ENCODE assay signal across 8 cellular contexts in genomic region chr10:100829103-100829870, GRCh38.
DNase-seq lines count a peak whose midpoint lies in the region; TF ChIP-seq lines count a peak whose summit lies in the region.

No MANE protein-coding gene starts in this region.

- in situ Hi-C loops in ACHN (cut with HindIII; ENCODE audit: low pct_ligation_motif_present, low pct_unique_long_range_greater_than_20kb, low sequenced_read_pairs), result no loop called here

- H3K27me3 ChIP-seq in NT2/D1 (ENCODE audit: insufficient read depth, insufficient read length) (peaks cover 96% of the 10 kb centered on the region), fibroblast of lung (ENCODE audit: control insufficient read depth, insufficient read depth, low read length) (peaks cover 67% of the 10 kb centered on the region), prostate gland (replicated peaks; ENCODE audit: insufficient read depth) (peaks cover 34% of the 10 kb centered on the region)

- H3K4me1 ChIP-seq in NT2/D1 (ENCODE audit: insufficient read depth, insufficient read length), result peaks cover 5% of the 10 kb centered on the region
- H3K4me1 ChIP-seq in fibroblast of lung (ENCODE audit: control insufficient read depth, extremely low read depth, insufficient read depth, low read length), result no peaks in the 10 kb centered on the region
- peaks cover 20% of the 10 kb centered on the region for H3K4me1 ChIP-seq in prostate gland (replicated peaks)

- H3K36me3 Mint-ChIP-seq in Calu3 (ENCODE audit: insufficient read depth, unreplicated experiment), result peaks cover 8% of the 10 kb centered on the region

- no TSS peak for BruUV-seq in Calu3 (replicated peaks; lab: Mats Ljungman, UMichigan)

- peak overlapping the region; percentile 70 for H3K9ac ChIP-seq in NT2/D1 (ENCODE audit: insufficient read length, low read depth)
- H3K9ac ChIP-seq in fibroblast of lung (ENCODE audit: insufficient read depth, low read length), result no peak overlapping the region

- no peak for TF ChIP-seq POLR2A in prostate gland (IDR thresholded peaks at IDR 0.05)

- H3K9me3 ChIP-seq in NT2/D1 (ENCODE audit: insufficient read depth, low read length), result no peaks in the 10 kb centered on the region
- H3K9me3 ChIP-seq in fibroblast of lung (ENCODE audit: control insufficient read depth, insufficient read depth, low read depth, low read length), result no peaks in the 10 kb centered on the region
- no peaks in the 10 kb centered on the region for H3K9me3 ChIP-seq in prostate gland

- TF ChIP-seq CTCF in Calu3 (IDR thresholded peaks at IDR 0.05; ENCODE audit: unreplicated experiment) (no peak), fibroblast of lung (conservative IDR thresholded peaks at IDR 0.05 in 1 of 2, IDR thresholded peaks at IDR 0.05 in 1 of 2; ENCODE audit: low read depth in 1 of 2, low read length in 2 of 2) (no peak), prostate gland (IDR thresholded peaks at IDR 0.05) (no peak)

- H3K27ac ChIP-seq in fibroblast of lung (ENCODE audit: insufficient read depth, low read length), result no peak overlapping the region
- no peak overlapping the region for H3K27ac ChIP-seq in prostate gland

- 7% methylated on average over 58 of the region's 58 CpGs for WGBS in prostate gland

- H3K4me3 Mint-ChIP-seq in Calu3 (ENCODE audit: low read depth, unreplicated experiment), result peak overlapping the region; percentile 71

- H3K4me3 ChIP-seq in NT2/D1 (ENCODE audit: insufficient read length, low read depth) (peak overlapping the region; percentile 21), fibroblast of lung (replicated peaks in 1 of 4; ENCODE audit: control extremely low read depth in 1 of 4, insufficient read depth in 1 of 4, low read depth in 3 of 4, low read length in 4 of 4) (peak overlapping the region in 2 of 4 experiments; percentile 7 to 46), prostate gland (peak overlapping the region; percentile 2 to 15)

- no peak overlapping the region for H3K27ac Mint-ChIP-seq in Calu3 (ENCODE audit: unreplicated experiment)

- H3K27me3 Mint-ChIP-seq in Calu3 (ENCODE audit: unreplicated experiment), result peaks cover 20% of the 10 kb centered on the region

- peak overlapping the region; percentile 9 for H2AFZ ChIP-seq in fibroblast of lung (ENCODE audit: low read length)

- no peaks in the 10 kb centered on the region for H3K79me2 ChIP-seq in fibroblast of lung (ENCODE audit: control insufficient read depth, insufficient read depth, low read length)

- H3K4me1 Mint-ChIP-seq in Calu3 (ENCODE audit: low read depth, unreplicated experiment), result peaks cover 15% of the 10 kb centered on the region

- peak overlapping the region; percentile 59 for H3K4me2 ChIP-seq in fibroblast of lung (ENCODE audit: extremely low read depth, insufficient read depth, low read length)

- no peak for DNase-seq in Calu3
- DNase-seq in NT2/D1 (ENCODE audit: low read depth, low spot score), result no peak
- peak in 1 of 2 donors; percentile 3 for DNase-seq in fibroblast of lung (ENCODE audit: low read depth in 2 of 2)
- DNase-seq in prostate gland (ENCODE audit: low spot score), result no peak
- DNase-seq in ACHN, result no peak
- no peak for DNase-seq in NK-92 treated with Interleukin-12 subunit alpha and Interleukin-12 subunit beta, amount 100 ng/mL, for 24 hours (lab: John Stamatoyannopoulos, UW)
- no peak for DNase-seq in RPMI8226
- DNase-seq in MV-4-11 (lab: John Stamatoyannopoulos, UW), result no peak

- CTCF ChIA-PET in Calu3 (lab: Charles Lee), result no interaction called here

- H3K36me3 ChIP-seq in NT2/D1 (ENCODE audit: insufficient read depth, insufficient read length, low read length), result no peaks in the 10 kb centered on the region
- no peaks in the 10 kb centered on the region for H3K36me3 ChIP-seq in fibroblast of lung (ENCODE audit: control insufficient read depth, insufficient read depth, low read length)
- no peaks in the 10 kb centered on the region for H3K36me3 ChIP-seq in prostate gland

- no peaks in the 10 kb centered on the region for H4K20me1 ChIP-seq in fibroblast of lung (ENCODE audit: control insufficient read depth, extremely low read depth, insufficient read depth, low read length)

- no peaks in the 10 kb centered on the region for H3K9me3 Mint-ChIP-seq in Calu3 (ENCODE audit: low read depth, unreplicated experiment)

- intact Hi-C loops in Calu3 (cut with micrococcal nuclease; ENCODE audit: unreplicated experiment) (no loop called here), prostate gland (cut with DNase I) (no loop called here)
